1 cellular context compared by ENCODE assay signal in genomic region chr21:41779659-41780058, GRCh38.
TF ChIP-seq lines count a peak whose summit lies in the region.

No MANE protein-coding gene starts in this region.

TF ChIP-seq in H1, 55 proteins besides CTCF, POLR2A, EP300 and RAD21 (continued from another document):
- TF ChIP-seq CHD7 (IDR thresholded peaks at IDR 0.05; ENCODE audit: insufficient replicate concordance, low read length) = no peak
- TF ChIP-seq CEBPB (IDR thresholded peaks at IDR 0.05; ENCODE audit: low read depth, low read length) = no peak
- TF ChIP-seq SIN3A (conservative IDR thresholded peaks at IDR 0.05 in 1 of 2, IDR thresholded peaks at IDR 0.05 in 1 of 2; ENCODE audit: low read depth in 1 of 2, low read length in 2 of 2) = no peak
- TF ChIP-seq PHF8 (conservative IDR thresholded peaks at IDR 0.05; ENCODE audit: low read depth, low read length) = no peak
- TF ChIP-seq EGR1 (IDR thresholded peaks at IDR 0.05; ENCODE audit: borderline replicate concordance, low read depth, low read length) = no peak
- TF ChIP-seq SP4 (IDR thresholded peaks at IDR 0.05; ENCODE audit: low read length) = no peak
- no peak for TF ChIP-seq MAX (IDR thresholded peaks at IDR 0.05)
- TF ChIP-seq YY1 (IDR thresholded peaks at IDR 0.05; ENCODE audit: low read depth, low read length) = no peak
- no peak for TF ChIP-seq CBX5 (IDR thresholded peaks at IDR 0.05; ENCODE audit: low read depth, low read length)
- no peak for TF ChIP-seq SAP30 (IDR thresholded peaks at IDR 0.05; ENCODE audit: insufficient read depth, insufficient replicate concordance, low read length)
- TF ChIP-seq CREB1 (IDR thresholded peaks at IDR 0.05) = no peak
